ENCODE assay signal across 8 cellular contexts in the genomic region with DNA sequence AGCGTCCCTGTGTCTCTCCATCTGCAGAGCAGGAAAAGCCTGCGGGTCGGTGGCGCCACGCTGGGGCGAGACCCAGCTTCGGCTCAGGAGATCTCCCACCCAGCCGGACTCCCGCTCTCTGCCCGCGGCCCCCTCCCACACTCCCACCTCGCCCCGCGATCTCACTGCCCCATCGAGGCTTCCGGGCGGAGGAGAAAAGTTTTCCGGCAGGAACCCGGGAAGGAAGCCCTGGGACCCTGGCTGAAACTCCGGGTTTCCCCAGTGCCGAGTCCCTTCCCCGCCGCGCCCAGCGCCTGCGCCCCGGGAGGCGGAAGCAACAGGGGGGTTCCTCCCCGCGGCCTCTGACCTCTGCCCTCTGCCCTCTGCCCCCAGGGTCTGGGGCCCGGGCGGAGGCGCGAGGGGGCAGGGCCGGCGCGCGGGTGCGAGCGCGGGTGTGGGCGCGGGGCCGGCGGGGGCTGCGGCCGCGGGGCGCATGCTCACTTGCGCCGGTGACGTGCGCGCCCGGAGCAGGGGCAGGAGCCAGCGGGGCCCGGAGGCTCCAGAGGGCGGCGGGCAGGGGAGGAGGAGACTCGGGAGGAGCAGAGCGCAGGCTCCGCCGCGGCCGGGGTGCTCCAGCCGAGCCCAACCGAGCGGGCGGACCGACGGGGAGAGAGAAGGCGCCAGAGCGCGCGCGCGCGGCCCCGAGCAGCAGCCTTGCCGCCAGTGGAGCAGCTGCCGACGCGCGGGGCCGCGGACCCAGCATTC. TPM values are rescaled to one million over a fixed set of nuclear protein-coding genes. Genes with fewer than 3 reads are reported as not detected.
DNase-seq lines count a peak whose midpoint lies in the region; ATAC-seq, FAIRE-seq and TF ChIP-seq lines count a peak whose summit lies in the region.

TSS of gene ATP11A (plus strand) at position 541 of the 744 bp plus-strand sequence. CDS start 379 bp downstream, outside the sequence.

- FAIRE-seq in HTR-8/SVneo (lab: Jason Lieb, UNC): peak; percentile 36

- H3K4me1 ChIP-seq in Panc1 (ENCODE audit: control insufficient read depth, insufficient read depth, low read length): peaks cover 22% of the 10 kb centered on the region
- H3K4me1 ChIP-seq in esophagus (ENCODE audit: control insufficient read depth in 2 of 2, insufficient read depth in 2 of 2, low read length in 1 of 2): peaks cover 4 to 10% of the 10 kb centered on the region in 2 donors
- H3K4me1 ChIP-seq in muscle layer of colon (ENCODE audit: insufficient read depth, low read length): peaks cover 29% of the 10 kb centered on the region

- CTCF ChIA-PET in Calu3 (lab: Charles Lee) (interaction anchor here (1.0 kb wide), 1 partner anchor 32 kb away, joined by 3 read pairs; no protein-coding TSS in a partner anchor), Panc1 (lab: Charles Lee) (no interaction called here)

- POLR2A ChIA-PET in Panc1 (lab: Charles Lee): interaction anchor here (0.7 kb wide), 1 partner anchor 12 kb away, joined by 5 read pairs; no protein-coding TSS in a partner anchor

- H3K9ac ChIP-seq in muscle layer of colon (ENCODE audit: low read length): peak within 1 kb of the TSS; percentile 54

- H3K27ac Mint-ChIP-seq in Calu3 (ENCODE audit: unreplicated experiment): peak within 1 kb of the TSS; percentile 72

- WGBS in esophagus, 2 donors: 1% methylated on average over 78 to 86 of the region's 86 CpGs

- H3K36me3 Mint-ChIP-seq in Calu3 (ENCODE audit: insufficient read depth, unreplicated experiment): peaks cover 26% of the 10 kb centered on the region
- H3K36me3 Mint-ChIP-seq in activated T-cell treated with anti-CD3 and anti-CD28 coated beads, Interleukin-2, amount 50 U/mL, for 4 hours (ENCODE audit: insufficient read depth): no peaks in the 10 kb centered on the region

- intact Hi-C loops in Calu3 (cut with micrococcal nuclease; ENCODE audit: unreplicated experiment) (loop anchor here (2.0 kb wide), 1 partner anchor 49 kb away; no protein-coding TSS in a partner anchor), Panc1 (cut with micrococcal nuclease; ENCODE audit: unreplicated experiment) (no loop called here)

- H3K9me3 ChIP-seq in Panc1 (ENCODE audit: control insufficient read depth, insufficient read depth, low read depth, low read length): no peaks in the 10 kb centered on the region
- H3K9me3 ChIP-seq in esophagus (ENCODE audit: control insufficient read depth in 2 of 2, insufficient read depth in 1 of 2, low read depth in 1 of 2, low read length in 1 of 2): no peaks in the 10 kb centered on the region
- H3K9me3 ChIP-seq in muscle layer of colon (ENCODE audit: low read length): no peaks in the 10 kb centered on the region

- H3K36me3 ChIP-seq in Panc1 (ENCODE audit: control insufficient read depth, insufficient read depth, low read length) (no peaks in the 10 kb centered on the region), esophagus (ENCODE audit: control insufficient read depth in 2 of 2, insufficient read depth in 2 of 2, low read length in 1 of 2) (no peaks in the 10 kb centered on the region), muscle layer of colon (ENCODE audit: insufficient read depth, low read length) (no peaks in the 10 kb centered on the region)

- TF ChIP-seq CTCF in Calu3 (IDR thresholded peaks at IDR 0.05; ENCODE audit: unreplicated experiment): no peak
- TF ChIP-seq CTCF in Panc1 (IDR thresholded peaks at IDR 0.05): no peak

- in situ Hi-C loops in Panc1 (cut with HindIII; ENCODE audit: low pct_unique_long_range_greater_than_20kb, low sequenced_read_pairs): no loop called here

- H3K4me1 Mint-ChIP-seq in Calu3 (ENCODE audit: low read depth, unreplicated experiment): peaks cover 8% of the 10 kb centered on the region
- peaks cover 45% of the 10 kb centered on the region for H3K4me1 Mint-ChIP-seq in activated T-cell treated with anti-CD3 and anti-CD28 coated beads, Interleukin-2, amount 50 U/mL, for 4 hours (ENCODE audit: low read depth)

- H3K27me3 ChIP-seq in Panc1 (ENCODE audit: control insufficient read depth, insufficient read depth, low read length): no peaks in the 10 kb centered on the region
- no peaks in the 10 kb centered on the region for H3K27me3 ChIP-seq in esophagus (ENCODE audit: control insufficient read depth in 1 of 2, insufficient read depth in 2 of 2, low read length in 2 of 2)
- no peaks in the 10 kb centered on the region for H3K27me3 ChIP-seq in muscle layer of colon (ENCODE audit: control insufficient read depth in 1 of 2, insufficient read depth in 2 of 2, low read length in 2 of 2)

- no peaks in the 10 kb centered on the region for H3K9me3 Mint-ChIP-seq in Calu3 (ENCODE audit: low read depth, unreplicated experiment)
- no peaks in the 10 kb centered on the region for H3K9me3 Mint-ChIP-seq in activated T-cell treated with anti-CD3 and anti-CD28 coated beads, Interleukin-2, amount 50 U/mL, for 4 hours

- BruUV-seq in Calu3 (replicated peaks; lab: Mats Ljungman, UMichigan): no TSS peak
- no TSS peak for BruUV-seq in Panc1 (replicated peaks; lab: Mats Ljungman, UMichigan)

- DNase-seq in Calu3 (peak; percentile 73), HTR-8/SVneo (ENCODE audit: insufficient read length, low spot score) (peak; percentile 86), Panc1 (ENCODE audit: low read depth, low spot score) (no peak)
- peak; percentile 73 for DNase-seq in activated T-cell treated with anti-CD3 and anti-CD28 coated beads, Interleukin-2, amount 50 U/mL, for 4 hours
- peak; percentile 85 for DNase-seq in stimulated activated CD8-positive, alpha-beta memory T cell treated with anti-CD3 and anti-CD28 coated beads, Interleukin-4, amount 100 ng/mL, for 48 hours

- ATAC-seq in GM21367 (IDR thresholded peaks at IDR 0.05; ENCODE audit: unreplicated experiment) (peak; percentile 68), Panc1 (peak; percentile 94)
- peak; percentile 87 to 90 for ATAC-seq in activated T-cell treated with anti-CD3 and anti-CD28 coated beads, Interleukin-2, amount 50 U/mL, for 4 hours

- H3K27ac ChIP-seq in Panc1 (ENCODE audit: low read length) (peak within 1 kb of the TSS; percentile 81), esophagus (ENCODE audit: low read depth in 2 of 2, low read length in 1 of 2) (peak within 1 kb of the TSS; percentile 83 to 94), muscle layer of colon (ENCODE audit: low read depth, low read length) (peak within 1 kb of the TSS; percentile 93)

- H3K4me3 Mint-ChIP-seq in Calu3 (ENCODE audit: low read depth, unreplicated experiment): peak within 1 kb of the TSS; percentile 62
- H3K4me3 Mint-ChIP-seq in activated T-cell treated with anti-CD3 and anti-CD28 coated beads, Interleukin-2, amount 50 U/mL, for 4 hours: peak within 1 kb of the TSS; percentile 86

- H3K4me3 ChIP-seq in Panc1 (ENCODE audit: low read depth in 2 of 2, low read length in 2 of 2) (peak within 1 kb of the TSS; percentile 76 to 85), esophagus (ENCODE audit: low read depth in 1 of 2, low read length in 2 of 2) (peak within 1 kb of the TSS; percentile 71 to 83), muscle layer of colon (ENCODE audit: low read depth in 1 of 2, low read length in 2 of 2) (peak within 1 kb of the TSS; percentile 68 to 72)

- H3K27me3 Mint-ChIP-seq in Calu3 (ENCODE audit: unreplicated experiment): no peaks in the 10 kb centered on the region
- no peaks in the 10 kb centered on the region for H3K27me3 Mint-ChIP-seq in activated T-cell treated with anti-CD3 and anti-CD28 coated beads, Interleukin-2, amount 50 U/mL, for 4 hours (ENCODE audit: low read depth)

RNA-seq across cellular contexts. Expression of gene ATP11A, which starts in this region (rescaled TPM):
- total RNA-seq in Calu3 (2022) (113 and 115 TPM in 2 replicates), Panc1 (2021; ENCODE audit: unreplicated experiment) (85.8 TPM)
- 63.9 TPM for polyA plus RNA-seq in Panc1 (2012; ENCODE audit: insufficient read length)
- total RNA-seq in activated T-cell treated with anti-CD3 and anti-CD28 coated beads, Interleukin-2, amount 50 U/mL, for 4 hours: 10 to 100 TPM; 34.7 to 40.8 (median 35.6) TPM
- 1 to 10 TPM; 4.2 to 6.7 TPM for polyA plus RNA-seq in esophagus
